In the genomic region with DNA sequence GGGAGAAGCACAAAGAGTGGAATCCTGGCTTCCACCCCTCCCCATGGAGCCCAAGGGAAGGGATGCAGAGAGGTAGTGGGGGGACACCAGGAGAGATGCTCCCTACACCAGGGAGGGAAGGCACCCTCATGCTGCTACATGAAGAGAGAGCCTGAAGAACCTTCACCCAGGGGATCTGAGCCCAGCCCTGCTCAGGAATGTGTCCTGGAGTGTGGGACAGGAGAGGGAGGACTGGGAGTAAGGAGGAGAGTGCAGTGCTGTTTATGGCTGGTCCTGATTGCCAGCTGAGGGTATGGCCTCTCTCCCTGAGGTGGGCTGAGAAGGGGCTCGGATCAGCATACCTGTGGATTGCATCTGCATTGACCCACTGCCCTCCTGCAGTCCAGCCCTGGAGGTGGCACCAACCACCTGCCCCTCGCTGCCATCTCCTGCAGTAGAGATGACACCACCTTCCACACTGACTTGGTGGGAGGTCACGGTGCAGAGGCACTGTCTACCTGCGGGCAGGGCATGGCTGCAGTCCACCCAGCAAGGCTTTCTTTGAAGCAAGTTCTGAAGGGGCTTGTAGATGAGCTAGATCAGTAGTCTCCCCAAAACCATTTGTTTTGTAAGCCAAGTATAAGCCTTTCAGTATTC, we compare ENCODE assay signal across 19 cellular contexts.
"Had no signal": no experiment of that assay in that cellular context is flagged by ENCODE, and none has a peak within 500 bp of the region (broad histone marks: within the 10 kb centered on the region; RNA-seq: fewer than 3 reads in every experiment).

No MANE protein-coding gene starts in this region.

- H3K36me3 Mint-ChIP-seq: mesothelial cell of epicardium had no signal

- H3K27me3 Mint-ChIP-seq: activated CD4-positive, alpha-beta T cell treated with anti-CD3 and anti-CD28 coated beads, Interleukin-2, amount 10 ng/mL, durations not matched to agents 7 days and 5 days; activated T-cell treated with anti-CD3 and anti-CD28 coated beads, Interleukin-2, amount 50 U/mL, for 24 hours had no signal

- H3K27me3 ChIP-seq: breast epithelium, heart right ventricle, suprapubic skin had no signal

- ATAC-seq: activated CD8-positive, alpha-beta T cell treated with anti-CD3 and anti-CD28 coated beads, Interleukin-2, amount 10 ng/mL, durations not matched to agents 7 days and 5 days; esophagus mucosa; gastrocnemius medialis; heart right ventricle had no signal

- H3K4me3 ChIP-seq: breast epithelium, gastrocnemius medialis, heart right ventricle, lung, suprapubic skin, upper lobe of left lung had no signal

- H3K27ac Mint-ChIP-seq: activated CD4-positive, alpha-beta T cell treated with anti-CD3 and anti-CD28 coated beads, Interleukin-2, amount 10 ng/mL, durations not matched to agents 7 days and 5 days; activated CD8-positive, alpha-beta T cell treated with anti-CD3 and anti-CD28 coated beads, Interleukin-2, amount 10 ng/mL, durations not matched to agents 7 days and 5 days; activated T-cell treated with anti-CD3 and anti-CD28 coated beads, Interleukin-2, amount 50 U/mL, for 24 hours; activated T-helper 2 cell treated with anti-CD3 and anti-CD28 coated beads, Interferon-gamma antibody, Interleukin-2, Interleukin-4, amounts not matched to agents 10 μg/mL and 5 μg/mL and 100 μg/mL, durations not matched to agents 14 hours and 24 hours and 36 hours; progenitor cell of endocrine pancreas; stimulated activated naive CD8-positive, alpha-beta T cell treated with anti-CD3 and anti-CD28 coated beads, Interleukin-15, Interleukin-2, amounts not matched to agents 100 ng/mL and 50 ng/mL, for 24 hours had no signal

- H3K4me1 Mint-ChIP-seq: activated CD4-positive, alpha-beta T cell treated with anti-CD3 and anti-CD28 coated beads, Interleukin-2, amount 10 ng/mL, durations not matched to agents 7 days and 5 days had no signal

- H3K9me3 Mint-ChIP-seq: activated CD4-positive, alpha-beta T cell treated with anti-CD3 and anti-CD28 coated beads, Interleukin-2, amount 10 ng/mL, durations not matched to agents 7 days and 5 days; activated T-cell treated with anti-CD3 and anti-CD28 coated beads, Interleukin-2, amount 50 U/mL, for 24 hours; activated T-helper 2 cell treated with anti-CD3 and anti-CD28 coated beads, Interferon-gamma antibody, Interleukin-2, Interleukin-4, amounts not matched to agents 10 μg/mL and 5 μg/mL and 100 μg/mL, durations not matched to agents 14 hours and 24 hours and 36 hours; mesothelial cell of epicardium; stimulated activated naive CD8-positive, alpha-beta T cell treated with anti-CD3 and anti-CD28 coated beads, Interleukin-15, Interleukin-2, amounts not matched to agents 100 ng/mL and 50 ng/mL, for 24 hours had no signal

- H3K4me3 Mint-ChIP-seq: activated CD4-positive, alpha-beta T cell treated with anti-CD3 and anti-CD28 coated beads, Interleukin-2, amount 10 ng/mL, durations not matched to agents 7 days and 5 days; activated CD8-positive, alpha-beta T cell treated with anti-CD3 and anti-CD28 coated beads, Interleukin-2, amount 10 ng/mL, durations not matched to agents 7 days and 5 days; activated T-cell treated with anti-CD3 and anti-CD28 coated beads, Interleukin-2, amount 50 U/mL, for 24 hours; mesothelial cell of epicardium; stimulated activated naive CD8-positive, alpha-beta T cell treated with anti-CD3 and anti-CD28 coated beads, Interleukin-15, Interleukin-2, amounts not matched to agents 100 ng/mL and 50 ng/mL, for 24 hours had no signal

- H3K27ac ChIP-seq: breast epithelium, gastrocnemius medialis, heart right ventricle, suprapubic skin, upper lobe of left lung had no signal

- H3K36me3 ChIP-seq: breast epithelium, gastrocnemius medialis, heart right ventricle, suprapubic skin, upper lobe of left lung had no signal

- H3K4me1 ChIP-seq: breast epithelium, gastrocnemius medialis had no signal

- H3K9me3 ChIP-seq: breast epithelium, gastrocnemius medialis, heart right ventricle, suprapubic skin, upper lobe of left lung had no signal

- DNase-seq: activated CD4-positive, alpha-beta T cell treated with anti-CD3 and anti-CD28 coated beads, Interleukin-2, amount 10 ng/mL, durations not matched to agents 7 days and 5 days; activated CD8-positive, alpha-beta T cell treated with anti-CD3 and anti-CD28 coated beads, Interleukin-2, amount 10 ng/mL, durations not matched to agents 7 days and 5 days; activated naive CD4-positive, alpha-beta T cell treated with Interleukin-2 at 50 U/mL for 16 hours; activated T-cell treated with anti-CD3 and anti-CD28 coated beads, Interleukin-2, amount 50 U/mL, for 24 hours; cortex of kidney; effector CD8-positive, alpha-beta T cell; gastrocnemius medialis; heart right ventricle; stimulated activated CD4-positive, alpha-beta T cell treated with anti-CD3 and anti-CD28 coated beads, Interleukin-2, amount 100 ng/mL, for 24 hours; T1000; upper lobe of left lung had no signal
